In genomic region chr15:32585844-32586243, GRCh38 we compare ENCODE assay signal across 3 cellular contexts. TPM values are rescaled to one million over a fixed set of nuclear protein-coding genes. Genes with fewer than 3 reads are reported as not detected.
"Had no signal": no experiment of that assay in that cellular context is flagged by ENCODE, and none has a peak within 500 bp of the region (broad histone marks: within the 10 kb centered on the region; RNA-seq: fewer than 3 reads in every experiment).

No MANE protein-coding gene starts in this region.

RNA-seq across cellular contexts. Expression of gene SCG5, which starts 55.7 kb away (rescaled TPM):
- total RNA-seq: Right ventricle myocardium inferior, Right ventricle myocardium superior, SK-MEL-5 had no signal
